In genomic region chr1:12204754-12205658, GRCh38 we compare ENCODE assay signal across 21 cellular contexts. TPM values are rescaled to one million over a fixed set of nuclear protein-coding genes. Genes with fewer than 3 reads are reported as not detected.
DNase-seq lines count a peak whose midpoint lies in the region; ATAC-seq and TF ChIP-seq lines count a peak whose summit lies in the region.
"Had no signal": no experiment of that assay in that cellular context is flagged by ENCODE, and none has a peak within 500 bp of the region (broad histone marks: within the 10 kb centered on the region; RNA-seq: fewer than 3 reads in every experiment).

No MANE protein-coding gene starts in this region.

- POLR2A ChIA-PET in CD8-positive, alpha-beta memory T cell (lab: Charles Lee): no interaction called here

- TF ChIP-seq EP300 in tibial nerve (IDR thresholded peaks at IDR 0.05): no peak

- no peak for ATAC-seq in natural killer cell
- ATAC-seq in GM18520 (IDR thresholded peaks at IDR 0.05; ENCODE audit: unreplicated experiment): no peak
- ATAC-seq: left lung had no signal

- no peak overlapping the region for H3K27ac ChIP-seq in CD8-positive, alpha-beta memory T cell (ENCODE audit: low read depth, low read length)
- peak overlapping the region in 2 of 4 donors; percentile 9 to 40 for H3K27ac ChIP-seq in tibial nerve
- H3K27ac ChIP-seq: ascending aorta, HL-60, WERI-Rb-1 had no signal

- H3K9me3 ChIP-seq in CD8-positive, alpha-beta memory T cell (ENCODE audit: low read length): no peaks in the 10 kb centered on the region
- H3K9me3 ChIP-seq in tibial nerve: no peaks in the 10 kb centered on the region
- H3K9me3 ChIP-seq: ascending aorta, left lung, Peyer's patch had no signal

- H3K4me3 ChIP-seq in CD8-positive, alpha-beta memory T cell (ENCODE audit: low read length): no peak overlapping the region
- H3K4me3 ChIP-seq in tibial nerve: no peak overlapping the region
- H3K4me3 ChIP-seq: ascending aorta, left lung, Peyer's patch had no signal

- TF ChIP-seq POLR2A in tibial nerve (IDR thresholded peaks at IDR 0.05): no peak

- H3K9me3 Mint-ChIP-seq in T-helper 1 cell treated with Interleukin-12 subunit alpha and Interleukin-12 subunit beta and Interleukin-4 antibody, amounts not matched to agents 30 μg/mL and 1 μg/mL, for 36 hours: no peaks in the 10 kb centered on the region
- H3K9me3 Mint-ChIP-seq in CD8-positive, alpha-beta memory T cell: no peaks in the 10 kb centered on the region
- no peaks in the 10 kb centered on the region for H3K9me3 Mint-ChIP-seq in activated naive CD8-positive, alpha-beta T cell (ENCODE audit: low read depth)
- no peaks in the 10 kb centered on the region for H3K9me3 Mint-ChIP-seq in natural killer cell
- no peaks in the 10 kb centered on the region for H3K9me3 Mint-ChIP-seq in mesothelial cell of epicardium
- H3K9me3 Mint-ChIP-seq: type B pancreatic cell had no signal

- no peak overlapping the region for H3K4me3 Mint-ChIP-seq in T-helper 1 cell treated with Interleukin-12 subunit alpha and Interleukin-12 subunit beta and Interleukin-4 antibody, amounts not matched to agents 30 μg/mL and 1 μg/mL, for 36 hours
- peak overlapping the region in 2 of 7 donors; percentile 24 to 74 for H3K4me3 Mint-ChIP-seq in CD8-positive, alpha-beta memory T cell
- no peak overlapping the region for H3K4me3 Mint-ChIP-seq in activated naive CD8-positive, alpha-beta T cell
- no peak overlapping the region for H3K4me3 Mint-ChIP-seq in natural killer cell
- no peak overlapping the region for H3K4me3 Mint-ChIP-seq in mesothelial cell of epicardium
- H3K4me3 Mint-ChIP-seq: type B pancreatic cell had no signal

- no peak for DNase-seq in T-helper 1 cell
- DNase-seq in CD8-positive, alpha-beta memory T cell: no peak
- no peak for DNase-seq in natural killer cell
- DNase-seq in mesothelial cell of epicardium (ENCODE audit: low spot score in 2 of 2, unreplicated experiment in 2 of 2): no peak
- no peak for DNase-seq in tibial nerve (ENCODE audit: low spot score in 2 of 2)
- DNase-seq: C1 segment of cervical spinal cord, DND-41, KG1, left lung, NCI-H1092 treated with DMSO at 0.1 percent for 48 hours, NCI-H748 treated with DMSO at 0.1 percent for 48 hours, SW 1271, WERI-Rb-1 had no signal

- H3K36me3 ChIP-seq in CD8-positive, alpha-beta memory T cell (ENCODE audit: insufficient read depth, low read length): peaks cover 16% of the 10 kb centered on the region
- H3K36me3 ChIP-seq in tibial nerve: peaks cover 0 to 57% (median 15%) of the 10 kb centered on the region in 3 donors
- H3K36me3 ChIP-seq: WERI-Rb-1 had no signal

- no peaks in the 10 kb centered on the region for H3K27me3 Mint-ChIP-seq in T-helper 1 cell treated with Interleukin-12 subunit alpha and Interleukin-12 subunit beta and Interleukin-4 antibody, amounts not matched to agents 30 μg/mL and 1 μg/mL, for 36 hours (ENCODE audit: low read depth)
- H3K27me3 Mint-ChIP-seq in CD8-positive, alpha-beta memory T cell: no peaks in the 10 kb centered on the region
- no peaks in the 10 kb centered on the region for H3K27me3 Mint-ChIP-seq in activated naive CD8-positive, alpha-beta T cell
- H3K27me3 Mint-ChIP-seq in natural killer cell (ENCODE audit: low read depth in 2 of 2) (no peaks in the 10 kb centered on the region), mesothelial cell of epicardium (ENCODE audit: low read depth) (no peaks in the 10 kb centered on the region)

- WGBS in tibial nerve, 2 donors: 80 to 82% methylated on average over 7 of the region's 7 CpGs

- H3K36me3 Mint-ChIP-seq in T-helper 1 cell treated with Interleukin-12 subunit alpha and Interleukin-12 subunit beta and Interleukin-4 antibody, amounts not matched to agents 30 μg/mL and 1 μg/mL, for 36 hours (ENCODE audit: low read depth): peaks cover 40% of the 10 kb centered on the region
- peaks cover 0 to 78% (median 4%) of the 10 kb centered on the region in 3 donors for H3K36me3 Mint-ChIP-seq in CD8-positive, alpha-beta memory T cell
- H3K36me3 Mint-ChIP-seq in activated naive CD8-positive, alpha-beta T cell: peaks cover 10% of the 10 kb centered on the region
- H3K36me3 Mint-ChIP-seq in natural killer cell: no peaks in the 10 kb centered on the region
- no peaks in the 10 kb centered on the region for H3K36me3 Mint-ChIP-seq in mesothelial cell of epicardium
- H3K36me3 Mint-ChIP-seq: type B pancreatic cell had no signal

- intact Hi-C loops in natural killer cell (cut with micrococcal nuclease): loop anchor here (5.0 kb wide), 1 partner anchor 43 kb away; no protein-coding TSS in a partner anchor

- H3K27ac Mint-ChIP-seq in T-helper 1 cell treated with Interleukin-12 subunit alpha and Interleukin-12 subunit beta and Interleukin-4 antibody, amounts not matched to agents 30 μg/mL and 1 μg/mL, for 36 hours: peak overlapping the region; percentile 63
- H3K27ac Mint-ChIP-seq in CD8-positive, alpha-beta memory T cell: peak overlapping the region; percentile 74 to 97 (median 88)
- H3K27ac Mint-ChIP-seq in activated naive CD8-positive, alpha-beta T cell: peak overlapping the region; percentile 85
- H3K27ac Mint-ChIP-seq in natural killer cell (peak overlapping the region; percentile 86 to 88), mesothelial cell of epicardium (no peak overlapping the region)
- H3K27ac Mint-ChIP-seq: type B pancreatic cell had no signal

- TF ChIP-seq CTCF in natural killer cell (IDR thresholded peaks at IDR 0.05) (no peak), mesothelial cell of epicardium (IDR thresholded peaks at IDR 0.05; ENCODE audit: unreplicated experiment) (no peak), tibial nerve (IDR thresholded peaks at IDR 0.05) (no peak)

- H3K4me1 Mint-ChIP-seq in T-helper 1 cell treated with Interleukin-12 subunit alpha and Interleukin-12 subunit beta and Interleukin-4 antibody, amounts not matched to agents 30 μg/mL and 1 μg/mL, for 36 hours (ENCODE audit: low read depth): peaks cover 50% of the 10 kb centered on the region
- peaks cover 64 to 81% (median 75%) of the 10 kb centered on the region in 3 donors for H3K4me1 Mint-ChIP-seq in CD8-positive, alpha-beta memory T cell
- H3K4me1 Mint-ChIP-seq in activated naive CD8-positive, alpha-beta T cell (ENCODE audit: low read depth): peaks cover 63% of the 10 kb centered on the region
- H3K4me1 Mint-ChIP-seq in natural killer cell (peaks cover 45 to 63% of the 10 kb centered on the region in 2 donors), mesothelial cell of epicardium (peaks cover 15% of the 10 kb centered on the region)

- no peaks in the 10 kb centered on the region for H3K27me3 ChIP-seq in CD8-positive, alpha-beta memory T cell (ENCODE audit: insufficient read depth, low read length, poor library complexity, severe bottlenecking)
- H3K27me3 ChIP-seq in tibial nerve: no peaks in the 10 kb centered on the region
- H3K27me3 ChIP-seq: ascending aorta, left lung, Peyer's patch had no signal

- CTCF ChIA-PET in CD8-positive, alpha-beta memory T cell (lab: Charles Lee): interaction anchor here (0.6 to 16.9 kb wide), 3 partner anchors 36 to 255 kb away, joined by 3 to 348 read pairs (median 3); no protein-coding TSS in a partner anchor

- peaks cover 58% of the 10 kb centered on the region for H3K4me1 ChIP-seq in CD8-positive, alpha-beta memory T cell (ENCODE audit: insufficient read depth, low read length)
- H3K4me1 ChIP-seq in tibial nerve: peaks cover 0 to 18% (median 9%) of the 10 kb centered on the region in 4 donors
- H3K4me1 ChIP-seq: ascending aorta had no signal

RNA-seq across cellular contexts. Expression of gene VPS13D, which starts 24.8 kb away (rescaled TPM):
- 10 to 100 TPM; 24.1 to 28.5 TPM for total RNA-seq in CD8-positive, alpha-beta memory T cell
- polyA plus RNA-seq in CD8-positive, alpha-beta memory T cell: 9.7 TPM
- 10 to 100 TPM; 66.3 to 94.0 (median 81.7) TPM for total RNA-seq in natural killer cell
- total RNA-seq in mesothelial cell of epicardium: 71.6 to 77.8 TPM (median 77.4 TPM) in 3 replicates
- total RNA-seq in tibial nerve: 100 to 1,000 TPM in 3 of 4 donors, 10 to 100 TPM in 1; 99.2 to 132 (median 110) TPM

RNA-seq across cellular contexts. Expression of gene TNFRSF1B, which starts 38.2 kb away (rescaled TPM):
- total RNA-seq in CD8-positive, alpha-beta memory T cell: 100 to 1,000 TPM; 169 to 174 TPM
- polyA plus RNA-seq in CD8-positive, alpha-beta memory T cell: 164 TPM
- total RNA-seq in natural killer cell (100 to 1,000 TPM; 152 to 173 (median 172) TPM), mesothelial cell of epicardium (2.9 to 3.1 TPM (median 2.9 TPM) in 3 replicates), tibial nerve (10 to 100 TPM; 27.4 to 62.1 (median 43.5) TPM)
- total RNA-seq: A172 had no signal
